3 cellular contexts compared by ENCODE assay signal in the genomic region with DNA sequence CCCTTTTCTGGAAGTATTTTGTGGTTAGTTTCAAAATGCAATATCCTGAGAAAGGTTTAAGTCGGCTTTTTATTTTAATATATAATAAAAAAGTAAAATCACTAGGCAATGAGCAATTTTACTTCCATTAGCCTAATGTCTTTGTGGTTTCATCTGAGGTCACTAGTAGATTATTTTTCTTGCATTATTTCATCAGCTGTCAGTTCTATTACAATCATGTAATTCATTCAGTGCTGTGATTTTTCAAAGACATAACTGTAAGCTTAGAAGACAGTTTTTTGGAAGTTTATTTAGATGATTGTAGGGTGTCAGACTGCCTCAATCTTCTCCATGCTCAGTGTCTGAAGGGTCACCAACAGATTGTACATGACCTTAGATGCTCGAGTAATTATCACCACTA.
"Had no signal": no experiment of that assay in that cellular context is flagged by ENCODE, and none has a peak within 500 bp of the region (broad histone marks: within the 10 kb centered on the region; RNA-seq: fewer than 3 reads in every experiment).

No MANE protein-coding gene starts in this region.

- ATAC-seq: GM12878 had no signal

- H3K4me3 ChIP-seq: GM12878 had no signal

- DNase-seq: GDM1, GF-D8 had no signal
